Comparison of ENCODE assay signal across 8 cellular contexts in genomic region chr19:12440412-12440762, GRCh38. TPM values are rescaled to one million over a fixed set of nuclear protein-coding genes. Genes with fewer than 3 reads are reported as not detected.
DNase-seq lines count a peak whose midpoint lies in the region; ATAC-seq and TF ChIP-seq lines count a peak whose summit lies in the region.
"Not testable (repeated sequence)": the region's sequence is repeated elsewhere in the genome, so short reads cannot be mapped to it uniquely, and the experiment has no call there.

No MANE protein-coding gene starts in this region.

- H3K36me3 Mint-ChIP-seq in CD8-positive, alpha-beta memory T cell = peaks cover 7 to 25% (median 8%) of the 10 kb centered on the region in 3 donors
- not testable (repeated sequence) for H3K36me3 Mint-ChIP-seq in activated naive CD8-positive, alpha-beta T cell

- H3K9me3 Mint-ChIP-seq in CD8-positive, alpha-beta memory T cell = peaks cover 6 to 12% (median 10%) of the 10 kb centered on the region in 5 donors
- peaks cover 10% of the 10 kb centered on the region for H3K9me3 Mint-ChIP-seq in activated naive CD8-positive, alpha-beta T cell (ENCODE audit: low read depth)

- H3K9me3 ChIP-seq in CD8-positive, alpha-beta memory T cell (ENCODE audit: low read length); RWPE2 (ENCODE audit: severe bottlenecking); muscle layer of colon (ENCODE audit: low read length): not testable (repeated sequence)

- peak overlapping the region; percentile 67 for H3K27ac ChIP-seq in CD8-positive, alpha-beta memory T cell (ENCODE audit: low read depth, low read length)
- H3K27ac ChIP-seq in RWPE2 (ENCODE audit: poor library complexity, severe bottlenecking) (peak overlapping the region; percentile 69), muscle layer of colon (ENCODE audit: low read depth, low read length) (peak overlapping the region; percentile 72)

- not testable (repeated sequence) for H3K27me3 Mint-ChIP-seq in CD8-positive, alpha-beta memory T cell; activated naive CD8-positive, alpha-beta T cell

- CTCF ChIA-PET in CD8-positive, alpha-beta memory T cell (lab: Charles Lee) = not testable (repeated sequence)

- H3K27me3 ChIP-seq in CD8-positive, alpha-beta memory T cell (ENCODE audit: insufficient read depth, low read length, poor library complexity, severe bottlenecking); RWPE2 (ENCODE audit: insufficient read depth, poor library complexity, severe bottlenecking); muscle layer of colon (ENCODE audit: control insufficient read depth in 1 of 2, insufficient read depth in 2 of 2, low read length in 2 of 2): not testable (repeated sequence)

- peaks cover 16 to 33% (median 23%) of the 10 kb centered on the region in 3 donors for H3K4me1 Mint-ChIP-seq in CD8-positive, alpha-beta memory T cell
- H3K4me1 Mint-ChIP-seq in activated naive CD8-positive, alpha-beta T cell (ENCODE audit: low read depth) = peaks cover 18% of the 10 kb centered on the region

- H3K36me3 ChIP-seq in CD8-positive, alpha-beta memory T cell (ENCODE audit: insufficient read depth, low read length); RWPE2 (ENCODE audit: low read depth); muscle layer of colon (ENCODE audit: insufficient read depth, low read length): not testable (repeated sequence)

- H3K4me3 Mint-ChIP-seq in CD8-positive, alpha-beta memory T cell = peak overlapping the region; percentile 89 to 100 (median 98)
- peak overlapping the region; percentile 84 for H3K4me3 Mint-ChIP-seq in activated naive CD8-positive, alpha-beta T cell

- ATAC-seq in GM21528 (IDR thresholded peaks at IDR 0.05; ENCODE audit: low FRiP score, unreplicated experiment) = peak; percentile 37
- peak; percentile 50; the same call in 2 of the 3 replicates for ATAC-seq in RWPE2 (ENCODE audit: low read depth)

- not testable (repeated sequence) for H3K4me1 ChIP-seq in CD8-positive, alpha-beta memory T cell (ENCODE audit: insufficient read depth, low read length); RWPE2 (ENCODE audit: insufficient read depth, poor library complexity, severe bottlenecking); muscle layer of colon (ENCODE audit: insufficient read depth, low read length)

- not testable (repeated sequence) for H3K9ac ChIP-seq in muscle layer of colon (ENCODE audit: low read length)

- TF ChIP-seq CTCF in RWPE2 (IDR thresholded peaks at IDR 0.05; ENCODE audit: poor library complexity, severe bottlenecking); fibroblast of villous mesenchyme (IDR thresholded peaks at IDR 0.05; ENCODE audit: insufficient read depth, low read depth, low read length): not testable (repeated sequence)

- POLR2A ChIA-PET in CD8-positive, alpha-beta memory T cell (lab: Charles Lee) = interaction anchor here (1.2 kb wide), 2 partner anchors 39 to 107 kb away, joined by 4 to 6 read pairs; partner anchors contain the start of genes ZNF563 and ZNF799

- DNase-seq in CD8-positive, alpha-beta memory T cell = peak in 2 of 5 donors; percentile 1 to 47
- peak; percentile 39 for DNase-seq in HK-2 (ENCODE audit: unreplicated experiment)
- DNase-seq in RWPE2 (ENCODE audit: low spot score); fibroblast of villous mesenchyme (ENCODE audit: low read depth): not testable (repeated sequence)
- peak; percentile 1 to 4 for DNase-seq in stimulated activated CD8-positive, alpha-beta memory T cell treated with anti-CD3 and anti-CD28 coated beads, Interleukin-2, amount 100 ng/mL, for 48 hours (ENCODE audit: low read depth in 2 of 2)

- peak overlapping the region in 6 of 8 donors; percentile 65 to 97 (median 88) for H3K27ac Mint-ChIP-seq in CD8-positive, alpha-beta memory T cell
- H3K27ac Mint-ChIP-seq in activated naive CD8-positive, alpha-beta T cell = peak overlapping the region; percentile 66

- H3K4me3 ChIP-seq in CD8-positive, alpha-beta memory T cell (ENCODE audit: low read length) = peak overlapping the region; percentile 78
- peak overlapping the region; percentile 53 for H3K4me3 ChIP-seq in RWPE2 (ENCODE audit: severe bottlenecking)
- peak overlapping the region; percentile 81 for H3K4me3 ChIP-seq in fibroblast of villous mesenchyme (ENCODE audit: low read depth, low read length)
- H3K4me3 ChIP-seq in muscle layer of colon (ENCODE audit: low read depth in 1 of 2, low read length in 2 of 2) = peak overlapping the region; percentile 61 to 80

RNA-seq across cellular contexts. Expression of gene ZNF443, which starts 0.4 kb away (rescaled TPM):
- total RNA-seq in CD8-positive, alpha-beta memory T cell = 1 to 10 TPM; 4.2 to 4.6 TPM
- polyA plus RNA-seq in CD8-positive, alpha-beta memory T cell = 2.5 TPM
- total RNA-seq in fibroblast of villous mesenchyme = 1.3 and 3.5 TPM in 2 replicates

RNA-seq across cellular contexts. Expression of gene ZNF799, which starts 39.3 kb away (rescaled TPM):
- total RNA-seq in CD8-positive, alpha-beta memory T cell = 1 to 10 TPM; 3.6 TPM
- 7.2 TPM for polyA plus RNA-seq in CD8-positive, alpha-beta memory T cell
- total RNA-seq in fibroblast of villous mesenchyme = 1.6 and 3.5 TPM in 2 replicates

RNA-seq across cellular contexts. Expression of gene ZNF709, which starts 44.2 kb away (rescaled TPM):
- 1 to 10 TPM; 2.5 TPM for total RNA-seq in CD8-positive, alpha-beta memory T cell
- 1.1 TPM for polyA plus RNA-seq in CD8-positive, alpha-beta memory T cell
- total RNA-seq in fibroblast of villous mesenchyme = 1.9 and 3.0 TPM in 2 replicates
